Comparison of ENCODE assay signal across 22 cellular contexts in genomic region chr3:187274977-187275338, GRCh38. TPM values are rescaled to one million over a fixed set of nuclear protein-coding genes. Genes with fewer than 3 reads are reported as not detected.
DNase-seq lines count a peak whose midpoint lies in the region; ATAC-seq, FAIRE-seq and TF ChIP-seq lines count a peak whose summit lies in the region.
"Had no signal": no experiment of that assay in that cellular context is flagged by ENCODE, and none has a peak within 500 bp of the region (broad histone marks: within the 10 kb centered on the region; RNA-seq: fewer than 3 reads in every experiment).

No MANE protein-coding gene starts in this region.

- H3K4me2 ChIP-seq in keratinocyte (ENCODE audit: control insufficient read depth, extremely low read depth, insufficient read depth, low read depth, low read length), result peak overlapping the region; percentile 7

- H3K27me3 ChIP-seq in cardiac muscle cell, result no peaks in the 10 kb centered on the region
- no peaks in the 10 kb centered on the region for H3K27me3 ChIP-seq in keratinocyte (ENCODE audit: control insufficient read depth, extremely low read depth, insufficient read depth, low read length)
- H3K27me3 ChIP-seq in aorta (ENCODE audit: control insufficient read depth in 1 of 2, insufficient read depth in 2 of 2, low read length in 1 of 2), result no peaks in the 10 kb centered on the region
- H3K27me3 ChIP-seq: testis had no signal

- H3K9me1 ChIP-seq in keratinocyte (ENCODE audit: control insufficient read depth, extremely low read depth, insufficient read depth, low read length), result no peaks in the 10 kb centered on the region

- DNase-seq in cardiac muscle cell (ENCODE audit: low read depth in 1 of 2, low spot score in 1 of 2) (no peak), left ventricle myocardium superior (no peak), ecto neural progenitor cell (ENCODE audit: low spot score) (peak; percentile 79), keratinocyte (ENCODE audit: low read depth, low spot score) (no peak), aorta (no peak), activated T-cell treated with anti-CD3 and anti-CD28 coated beads for 4 hours (no peak), DMS53 (lab: John Stamatoyannopoulos, UW) (no peak)
- DNase-seq: 8988T; activated CD4-positive, alpha-beta T cell treated with anti-CD3 and anti-CD28 coated beads, Interleukin-2, amount 50 U/mL, for 4 hours; activated T-cell treated with anti-CD3 and anti-CD28 coated beads, Interleukin-2, amount 50 U/mL, for 72 hours; EL; erythroblast; left ventricle myocardium inferior; naive thymus-derived CD8-positive, alpha-beta T cell; NCI-H2171; right cardiac atrium; stimulated activated CD4-positive, alpha-beta T cell treated with anti-CD3 and anti-CD28 coated beads, Interleukin-2, amount 100 ng/mL, for 24 hours; testis had no signal

- peaks cover 18% of the 10 kb centered on the region for H3K36me3 ChIP-seq in cardiac muscle cell
- H3K36me3 ChIP-seq in keratinocyte (ENCODE audit: control insufficient read depth in 2 of 2, extremely low read depth in 1 of 2, insufficient read depth in 2 of 2, low read length in 2 of 2), result no peaks in the 10 kb centered on the region
- H3K36me3 ChIP-seq in aorta (ENCODE audit: control insufficient read depth in 1 of 2, insufficient read depth in 2 of 2, low read length in 1 of 2), result no peaks in the 10 kb centered on the region

- whole genome bisulfite sequencing in aorta, 2 donors, result 64 to 67% methylated on average over 5 of the region's 5 CpGs

- peak overlapping the region; percentile 86 for H3K27ac ChIP-seq in cardiac muscle cell
- no peak overlapping the region for H3K27ac ChIP-seq in keratinocyte (ENCODE audit: control insufficient read depth, insufficient read depth, low read length)
- no peak overlapping the region for H3K27ac ChIP-seq in aorta (ENCODE audit: low read depth in 1 of 2, low read length in 2 of 2)
- H3K27ac ChIP-seq: left ventricle myocardium inferior, SK-N-MC, testis had no signal

- no peaks in the 10 kb centered on the region for H3K79me2 ChIP-seq in keratinocyte (ENCODE audit: control insufficient read depth, insufficient read depth, low read length)

- intact Hi-C loops in left ventricle myocardium superior (cut with micrococcal nuclease) (no loop called here), aorta (cut with DNase I) (no loop called here)

- no peak overlapping the region for H3K9ac ChIP-seq in keratinocyte (ENCODE audit: control insufficient read depth, extremely low read depth, insufficient read depth, low read length)

- H3K4me3 ChIP-seq in cardiac muscle cell (no peak overlapping the region), keratinocyte (ENCODE audit: control insufficient read depth in 2 of 3, extremely low read depth in 1 of 3, insufficient read depth in 2 of 3, low read depth in 1 of 3, low read length in 3 of 3) (no peak overlapping the region), aorta (ENCODE audit: low read length in 2 of 2) (no peak overlapping the region)
- H3K4me3 ChIP-seq: left ventricle myocardium inferior, SK-N-MC, testis had no signal

- no peak for FAIRE-seq in keratinocyte (lab: Jason Lieb, UNC)
- FAIRE-seq: GM12891, HTR-8/SVneo had no signal

- no peaks in the 10 kb centered on the region for H4K20me1 ChIP-seq in keratinocyte (ENCODE audit: control insufficient read depth, extremely low read depth, insufficient read depth, low read length)

- dilution Hi-C loops in keratinocyte (cut with MboI; ENCODE audit: extremely low pct_ligation_motif_present, low sequenced_read_pairs), result no loop called here

- no peak for ATAC-seq in left ventricle myocardium superior
- peak; percentile 37 for ATAC-seq in aorta (ENCODE audit: low FRiP score)
- no peak for ATAC-seq in HG02885 (IDR thresholded peaks at IDR 0.05; ENCODE audit: poor library complexity, unreplicated experiment)
- ATAC-seq: activated T-cell treated with anti-CD3 and anti-CD28 coated beads, Interleukin-2, amount 50 U/mL, for 72 hours; naive thymus-derived CD8-positive, alpha-beta T cell; right cardiac atrium had no signal

- H3K4me1 ChIP-seq in cardiac muscle cell (ENCODE audit: low read depth) (peaks cover 45% of the 10 kb centered on the region), keratinocyte (ENCODE audit: control insufficient read depth, extremely low read depth, insufficient read depth, low read length) (peaks cover 5% of the 10 kb centered on the region), aorta (ENCODE audit: control insufficient read depth in 1 of 2, insufficient read depth in 2 of 2, low read length in 2 of 2) (no peaks in the 10 kb centered on the region)
- H3K4me1 ChIP-seq: left ventricle myocardium inferior, testis had no signal

- H3K9me3 ChIP-seq in cardiac muscle cell (ENCODE audit: low read depth) (no peaks in the 10 kb centered on the region), keratinocyte (ENCODE audit: control insufficient read depth, low read depth, low read length) (no peaks in the 10 kb centered on the region), aorta (ENCODE audit: control insufficient read depth, low read length) (no peaks in the 10 kb centered on the region)
- H3K9me3 ChIP-seq: testis had no signal

- H2AFZ ChIP-seq in keratinocyte (ENCODE audit: control insufficient read depth, low read length), result no peak overlapping the region

- TF ChIP-seq CTCF in cardiac muscle cell (IDR thresholded peaks at IDR 0.05; ENCODE audit: low read depth, low read length) (no peak), keratinocyte (optimal IDR thresholded peaks at IDR 0.05 in 1 of 3, IDR thresholded peaks at IDR 0.05 in 1 of 3, conservative IDR thresholded peaks at IDR 0.05 in 1 of 3; ENCODE audit: extremely low read depth in 1 of 3, insufficient read depth in 2 of 3, low read length in 3 of 3) (no peak)

RNA-seq across cellular contexts. Expression of gene MASP1, which starts 16.6 kb away (rescaled TPM):
- total RNA-seq in cardiac muscle cell (397 and 507 TPM in 2 replicates), left ventricle myocardium superior (51.9 TPM), aorta (1 to 10 TPM; 3.8 to 6.0 TPM)
- polyA plus RNA-seq in cardiac muscle cell (428 and 517 TPM in 2 replicates), keratinocyte (not detected in 3 replicates), aorta (1 to 10 TPM in 1 of 2 donors, under 1 TPM in 1; 0.88 to 2.7 TPM)
- not detected for polyA plus RNA-seq in keratinocyte (2011; ENCODE audit: low read depth)
- not detected in 2 replicates for polyA plus RNA-seq in keratinocyte (2011; cell fraction: cytosol; rRNA removed)
- polyA plus RNA-seq in keratinocyte (2011; cell fraction: nucleus; rRNA removed), result not detected in 2 replicates
- not detected in 2 replicates for polyA plus RNA-seq in keratinocyte (2012; ENCODE audit: low replicate concordance)
- 0.30 TPM in 1 of 3 replicates, not detected in the others for polyA minus RNA-seq in keratinocyte
- not detected for polyA minus RNA-seq in keratinocyte (2011; cell fraction: cytosol; rRNA and poly(A)+ RNA removed)
- polyA minus RNA-seq in keratinocyte (2011; cell fraction: nucleus; rRNA and poly(A)+ RNA removed), result not detected in 2 replicates
- total RNA-seq: activated T-cell treated with anti-CD3 and anti-CD28 coated beads, Interleukin-2, amount 50 U/mL, for 72 hours; naive thymus-derived CD8-positive, alpha-beta T cell had no signal
- polyA plus RNA-seq: naive thymus-derived CD8-positive, alpha-beta T cell had no signal
